ENCODE assay signal across 35 cellular contexts in genomic region chr3:123034996-123035395, GRCh38. TPM values are rescaled to one million over a fixed set of nuclear protein-coding genes. Genes with fewer than 3 reads are reported as not detected.
"Had no signal": no experiment of that assay in that cellular context is flagged by ENCODE, and none has a peak within 500 bp of the region (broad histone marks: within the 10 kb centered on the region; RNA-seq: fewer than 3 reads in every experiment).

No MANE protein-coding gene starts in this region.

- H3K27me3 ChIP-seq: ascending aorta had no signal

- H3K4me3 Mint-ChIP-seq: activated CD4-positive, alpha-beta memory T cell treated with anti-CD3 and anti-CD28 coated beads, Interleukin-2, amount 10 ng/mL, durations not matched to agents 7 days and 5 days; activated CD4-positive, alpha-beta T cell treated with anti-CD3 and anti-CD28 coated beads for 36 hours; activated CD4-positive, alpha-beta T cell treated with anti-CD3 and anti-CD28 coated beads, Interleukin-2, amount 10 ng/mL, durations not matched to agents 7 days and 5 days; activated CD8-positive, alpha-beta memory T cell treated with anti-CD3 and anti-CD28 coated beads, Interleukin-2, amount 10 ng/mL, durations not matched to agents 7 days and 5 days; activated CD8-positive, alpha-beta T cell treated with anti-CD3 and anti-CD28 coated beads, Interleukin-2, amount 10 ng/mL, durations not matched to agents 7 days and 5 days; activated naive CD4-positive, alpha-beta T cell treated with anti-CD3 and anti-CD28 coated beads, Interleukin-2, amount 10 ng/mL, durations not matched to agents 7 days and 5 days; activated naive CD4-positive, alpha-beta T cell treated with anti-CD3 and anti-CD28 coated beads, Interleukin-2, amount 50 U/mL, for 24 hours; activated naive CD8-positive, alpha-beta T cell; activated naive CD8-positive, alpha-beta T cell treated with anti-CD3 and anti-CD28 coated beads, Interleukin-2, amount 10 ng/mL, durations not matched to agents 7 days and 5 days; activated naive CD8-positive, alpha-beta T cell treated with anti-CD3 and anti-CD28 coated beads, Interleukin-2, amount 50 U/mL, for 24 hours; activated T-cell treated with anti-CD3 and anti-CD28 coated beads, Interleukin-2, amount 50 U/mL, for 24 hours; brain; T-helper 1 cell treated with Interleukin-12 subunit alpha and Interleukin-12 subunit beta and Interleukin-4 antibody, amounts not matched to agents 30 μg/mL and 1 μg/mL, for 36 hours; T-helper 2 cell treated with Interferon-gamma antibody and Interleukin-4, amounts not matched to agents 5 μg/mL and 100 μg/mL, for 36 hours; WTC11 had no signal

- H3K4me3 ChIP-seq: ascending aorta had no signal

- H3K9me3 Mint-ChIP-seq: activated CD4-positive, alpha-beta memory T cell treated with anti-CD3 and anti-CD28 coated beads, Interleukin-2, amount 10 ng/mL, durations not matched to agents 7 days and 5 days; activated CD4-positive, alpha-beta T cell treated with anti-CD3 and anti-CD28 coated beads, Interleukin-2, amount 10 ng/mL, durations not matched to agents 7 days and 5 days; activated naive CD4-positive, alpha-beta T cell treated with anti-CD3 and anti-CD28 coated beads, Interleukin-2, amount 10 ng/mL, durations not matched to agents 7 days and 5 days; activated naive CD4-positive, alpha-beta T cell treated with anti-CD3 and anti-CD28 coated beads, Interleukin-2, amount 50 U/mL, for 24 hours; activated naive CD8-positive, alpha-beta T cell treated with anti-CD3 and anti-CD28 coated beads, Interleukin-2, amount 10 ng/mL, durations not matched to agents 7 days and 5 days; activated naive CD8-positive, alpha-beta T cell treated with anti-CD3 and anti-CD28 coated beads, Interleukin-2, amount 50 U/mL, for 24 hours; activated T-cell treated with anti-CD3 and anti-CD28 coated beads, Interleukin-2, amount 50 U/mL, for 24 hours; activated T-helper 2 cell treated with anti-CD3 and anti-CD28 coated beads, Interferon-gamma antibody, Interleukin-2, Interleukin-4, amounts not matched to agents 10 μg/mL and 5 μg/mL and 100 μg/mL, durations not matched to agents 14 hours and 24 hours and 36 hours; brain; T-helper 1 cell treated with Interleukin-12 subunit alpha and Interleukin-12 subunit beta and Interleukin-4 antibody, amounts not matched to agents 30 μg/mL and 1 μg/mL, for 36 hours; T-helper 2 cell treated with Interferon-gamma antibody and Interleukin-4, amounts not matched to agents 5 μg/mL and 100 μg/mL, for 36 hours; WTC11 had no signal

- H3K27ac Mint-ChIP-seq: activated CD4-positive, alpha-beta memory T cell treated with anti-CD3 and anti-CD28 coated beads, Interleukin-2, amount 10 ng/mL, durations not matched to agents 7 days and 5 days; activated CD4-positive, alpha-beta T cell treated with anti-CD3 and anti-CD28 coated beads for 36 hours; activated CD4-positive, alpha-beta T cell treated with anti-CD3 and anti-CD28 coated beads, Interleukin-2, amount 10 ng/mL, durations not matched to agents 7 days and 5 days; activated CD8-positive, alpha-beta memory T cell treated with anti-CD3 and anti-CD28 coated beads, Interleukin-2, amount 10 ng/mL, durations not matched to agents 7 days and 5 days; activated CD8-positive, alpha-beta T cell treated with anti-CD3 and anti-CD28 coated beads, Interleukin-2, amount 10 ng/mL, durations not matched to agents 7 days and 5 days; activated naive CD4-positive, alpha-beta T cell treated with anti-CD3 and anti-CD28 coated beads, Interleukin-2, amount 10 ng/mL, durations not matched to agents 7 days and 5 days; activated naive CD4-positive, alpha-beta T cell treated with anti-CD3 and anti-CD28 coated beads, Interleukin-2, amount 50 U/mL, for 24 hours; activated naive CD8-positive, alpha-beta T cell; activated naive CD8-positive, alpha-beta T cell treated with anti-CD3 and anti-CD28 coated beads, Interleukin-2, amount 10 ng/mL, durations not matched to agents 7 days and 5 days; activated naive CD8-positive, alpha-beta T cell treated with anti-CD3 and anti-CD28 coated beads, Interleukin-2, amount 50 U/mL, for 24 hours; activated T-cell treated with anti-CD3 and anti-CD28 coated beads, Interleukin-2, amount 50 U/mL, for 24 hours; activated T-helper 2 cell treated with anti-CD3 and anti-CD28 coated beads, Interferon-gamma antibody, Interleukin-2, Interleukin-4, amounts not matched to agents 10 μg/mL and 5 μg/mL and 100 μg/mL, durations not matched to agents 14 hours and 24 hours and 36 hours; brain; T-helper 1 cell treated with Interleukin-12 subunit alpha and Interleukin-12 subunit beta and Interleukin-4 antibody, amounts not matched to agents 30 μg/mL and 1 μg/mL, for 36 hours; T-helper 2 cell treated with Interferon-gamma antibody and Interleukin-4, amounts not matched to agents 5 μg/mL and 100 μg/mL, for 36 hours; WTC11 had no signal

- H3K9me3 ChIP-seq: ascending aorta had no signal

- H3K27ac ChIP-seq: ascending aorta, VCaP had no signal

- DNase-seq: activated CD4-positive, alpha-beta memory T cell treated with anti-CD3 and anti-CD28 coated beads, Interleukin-2, amount 10 ng/mL, durations not matched to agents 7 days and 5 days; activated CD4-positive, alpha-beta T cell treated with anti-CD3 and anti-CD28 coated beads for 1 hour; activated CD4-positive, alpha-beta T cell treated with anti-CD3 and anti-CD28 coated beads for 36 hours; activated CD4-positive, alpha-beta T cell treated with anti-CD3 and anti-CD28 coated beads for 48 hours; activated CD4-positive, alpha-beta T cell treated with anti-CD3 and anti-CD28 coated beads, Interleukin-2, amount 10 ng/mL, durations not matched to agents 7 days and 5 days; activated CD4-positive, alpha-beta T cell treated with anti-CD3 and anti-CD28 coated beads, Interleukin-2, amount 50 U/mL, for 48 hours; activated CD4-positive, CD25-positive, alpha-beta regulatory T cell; activated CD8-positive, alpha-beta memory T cell treated with anti-CD3 and anti-CD28 coated beads for 24 hours; activated CD8-positive, alpha-beta memory T cell treated with anti-CD3 and anti-CD28 coated beads, Interleukin-2, amount 10 ng/mL, durations not matched to agents 7 days and 5 days; activated CD8-positive, alpha-beta memory T cell treated with anti-CD3 and anti-CD28 coated beads, Interleukin-2, amount 50 U/mL, for 48 hours; activated CD8-positive, alpha-beta T cell treated with anti-CD3 and anti-CD28 coated beads, Interleukin-2, amount 10 ng/mL, durations not matched to agents 7 days and 5 days; activated effector memory CD4-positive, alpha-beta T cell treated with Interleukin-2 at 50 U/mL for 16 hours; activated gamma-delta T cell; activated naive CD4-positive, alpha-beta T cell treated with anti-CD3 and anti-CD28 coated beads, Interleukin-2, amount 10 ng/mL, durations not matched to agents 7 days and 5 days; activated naive CD4-positive, alpha-beta T cell treated with Interleukin-2 at 50 U/mL for 16 hours; activated naive CD8-positive, alpha-beta T cell treated with anti-CD3 and anti-CD28 coated beads, Interleukin-2, amount 10 ng/mL, durations not matched to agents 7 days and 5 days; activated naive CD8-positive, alpha-beta T cell treated with anti-CD3 and anti-CD28 coated beads, Interleukin-2, amount 50 U/mL, for 24 hours; activated T-cell treated with anti-CD3 and anti-CD28 coated beads, Interleukin-2, amount 50 U/mL, for 24 hours; activated T-cell treated with anti-CD3 and anti-CD28 coated beads, Interleukin-2, amount 50 U/mL, for 48 hours; amygdala; anterior cingulate cortex; central memory CD4-positive, alpha-beta T cell; T-helper 1 cell; T-helper 2 cell; T-helper 9 cell had no signal

- H3K36me3 ChIP-seq: ascending aorta had no signal

- H3K36me3 Mint-ChIP-seq: activated CD8-positive, alpha-beta memory T cell treated with anti-CD3 and anti-CD28 coated beads, Interleukin-2, amount 10 ng/mL, durations not matched to agents 7 days and 5 days; activated naive CD4-positive, alpha-beta T cell treated with anti-CD3 and anti-CD28 coated beads, Interleukin-2, amount 10 ng/mL, durations not matched to agents 7 days and 5 days; activated naive CD4-positive, alpha-beta T cell treated with anti-CD3 and anti-CD28 coated beads, Interleukin-2, amount 50 U/mL, for 24 hours; activated naive CD8-positive, alpha-beta T cell; activated naive CD8-positive, alpha-beta T cell treated with anti-CD3 and anti-CD28 coated beads, Interleukin-2, amount 10 ng/mL, durations not matched to agents 7 days and 5 days; brain; WTC11 had no signal

- H3K4me1 Mint-ChIP-seq: activated CD4-positive, alpha-beta memory T cell treated with anti-CD3 and anti-CD28 coated beads, Interleukin-2, amount 10 ng/mL, durations not matched to agents 7 days and 5 days; activated CD4-positive, alpha-beta T cell treated with anti-CD3 and anti-CD28 coated beads for 36 hours; activated CD4-positive, alpha-beta T cell treated with anti-CD3 and anti-CD28 coated beads, Interleukin-2, amount 10 ng/mL, durations not matched to agents 7 days and 5 days; activated CD8-positive, alpha-beta memory T cell treated with anti-CD3 and anti-CD28 coated beads, Interleukin-2, amount 10 ng/mL, durations not matched to agents 7 days and 5 days; activated naive CD4-positive, alpha-beta T cell treated with anti-CD3 and anti-CD28 coated beads, Interleukin-2, amount 10 ng/mL, durations not matched to agents 7 days and 5 days; activated naive CD4-positive, alpha-beta T cell treated with anti-CD3 and anti-CD28 coated beads, Interleukin-2, amount 50 U/mL, for 24 hours; activated naive CD8-positive, alpha-beta T cell treated with anti-CD3 and anti-CD28 coated beads, Interleukin-2, amount 10 ng/mL, durations not matched to agents 7 days and 5 days; activated naive CD8-positive, alpha-beta T cell treated with anti-CD3 and anti-CD28 coated beads, Interleukin-2, amount 50 U/mL, for 24 hours had no signal

- FAIRE-seq: TTC549 had no signal

RNA-seq across cellular contexts. Expression of gene SEMA5B, which starts 7.4 kb away (rescaled TPM):
- total RNA-seq: activated CD4-positive, alpha-beta T cell treated with anti-CD3 and anti-CD28 coated beads for 36 hours; activated CD4-positive, alpha-beta T cell treated with anti-CD3 and anti-CD28 coated beads, Interleukin-2, amount 10 ng/mL, durations not matched to agents 7 days and 5 days; activated CD8-positive, alpha-beta memory T cell treated with anti-CD3 and anti-CD28 coated beads, Interleukin-2, amount 10 ng/mL, durations not matched to agents 7 days and 5 days; activated CD8-positive, alpha-beta T cell treated with anti-CD3 and anti-CD28 coated beads, Interleukin-2, amount 10 ng/mL, durations not matched to agents 7 days and 5 days; activated T-helper 2 cell treated with anti-CD3 and anti-CD28 coated beads, Interferon-gamma antibody, Interleukin-2, Interleukin-4, amounts not matched to agents 10 μg/mL and 5 μg/mL and 100 μg/mL, durations not matched to agents 14 hours and 24 hours and 36 hours had no signal
